In the genomic region with DNA sequence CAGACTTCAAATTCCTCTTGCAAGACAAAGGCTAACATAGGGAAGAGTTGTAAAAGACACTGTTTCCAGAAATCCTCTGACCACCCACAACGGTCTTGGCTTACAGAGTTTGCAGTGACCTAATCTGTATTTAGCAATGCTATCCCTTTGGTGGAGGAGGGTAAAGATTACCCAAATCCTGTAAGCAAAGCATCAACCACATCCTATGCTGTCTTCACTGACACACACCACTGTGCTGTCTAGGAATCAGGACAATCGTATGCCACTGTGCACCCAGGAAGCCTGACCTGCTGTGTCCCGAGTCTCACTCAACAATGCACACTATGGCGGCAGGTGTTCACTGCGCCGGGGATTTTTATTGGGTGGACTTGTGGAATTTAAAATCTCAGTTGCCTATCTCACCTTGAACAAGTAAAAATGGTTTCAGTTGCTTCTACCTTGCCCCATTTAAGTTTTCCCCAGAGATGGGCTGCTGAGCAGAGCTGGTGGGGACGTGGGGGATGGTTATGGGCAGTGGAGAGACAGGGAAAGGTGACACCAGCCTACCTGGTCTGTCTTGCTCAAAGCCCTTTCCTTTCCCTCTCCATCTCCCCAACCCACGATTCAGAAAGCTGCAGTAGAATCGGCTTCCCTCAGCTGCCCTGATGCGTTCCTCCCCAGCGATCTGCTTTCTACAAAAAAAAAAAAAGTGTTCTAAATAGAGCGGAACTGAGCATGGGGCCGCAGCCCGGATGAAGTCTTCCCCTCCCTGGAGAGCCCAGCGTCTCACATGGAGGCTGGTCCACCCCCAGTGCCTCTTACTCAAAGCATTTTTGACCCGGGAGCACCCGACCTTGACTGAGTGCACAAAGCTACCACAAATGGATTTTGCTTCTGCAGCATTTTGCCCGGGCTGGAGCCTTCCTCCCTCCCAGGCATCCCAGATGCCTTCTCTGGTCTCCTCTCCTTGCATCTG, we compare ENCODE assay signal across 9 cellular contexts.
DNase-seq lines count a peak whose midpoint lies in the region; TF ChIP-seq lines count a peak whose summit lies in the region.
"Had no signal": no experiment of that assay in that cellular context is flagged by ENCODE, and none has a peak within 500 bp of the region (broad histone marks: within the 10 kb centered on the region; RNA-seq: fewer than 3 reads in every experiment).

No MANE protein-coding gene starts in this region.

- no peak for TF ChIP-seq POLR2A in thyroid gland (IDR thresholded peaks at IDR 0.05)

- peak overlapping the region; percentile 76 for H3K27ac ChIP-seq in mammary epithelial cell (ENCODE audit: insufficient read depth, low read depth, low read length)
- H3K27ac ChIP-seq in thyroid gland, result peak overlapping the region; percentile 75 to 80 (median 78)

- WGBS in mammary epithelial cell (ENCODE audit: low coverage, missing lambda C conversion rate), result 92% methylated on average over 18 of the region's 18 CpGs
- WGBS in thyroid gland, 2 donors, result 31 to 47% methylated on average over 18 of the region's 18 CpGs

- H3K9ac ChIP-seq in mammary epithelial cell (ENCODE audit: insufficient read depth, low read length), result no peak overlapping the region

- H3K27me3 ChIP-seq in mammary epithelial cell (ENCODE audit: insufficient read depth, low read length) (no peaks in the 10 kb centered on the region), thyroid gland (no peaks in the 10 kb centered on the region)

- H3K4me3 ChIP-seq in mammary epithelial cell (replicated peaks in 1 of 3; ENCODE audit: insufficient read depth in 1 of 3, low read depth in 2 of 3, low read length in 3 of 3), result no peak overlapping the region
- no peak overlapping the region for H3K4me3 ChIP-seq in thyroid gland (replicated peaks in 1 of 3)

- H3K4me2 ChIP-seq in mammary epithelial cell (ENCODE audit: insufficient read depth, low read depth, low read length), result no peak overlapping the region

- peak; percentile 42 for DNase-seq in activated effector memory CD4-positive, alpha-beta T cell treated with anti-CD3 and anti-CD28 coated beads, Interleukin-2, amount 50 U/mL, for 16 hours
- DNase-seq in activated effector memory CD4-positive, alpha-beta T cell treated with Interleukin-2 at 50 U/mL for 16 hours, result no peak
- DNase-seq in HK-2 (ENCODE audit: unreplicated experiment) (peak; percentile 90), mammary epithelial cell (no peak), thyroid gland (peak; percentile 97), NCI-H1436 treated with DMSO at 0.1 percent for 48 hours (lab: John Stamatoyannopoulos, UW) (no peak), NCI-H1417 treated with DMSO at 0.1 percent for 48 hours (lab: John Stamatoyannopoulos, UW) (no peak), mucosa of gallbladder (ENCODE audit: low spot score) (no peak)
- DNase-seq: stimulated activated CD8-positive, alpha-beta memory T cell treated with anti-CD3 and anti-CD28 coated beads, Interleukin-4, amount 100 ng/mL, for 48 hours had no signal

- intact Hi-C loops in mammary epithelial cell (cut with micrococcal nuclease) (loop anchor here (1.0 kb wide), 1 partner anchor 15 kb away; no protein-coding TSS in a partner anchor), thyroid gland (cut with DNase I) (no loop called here)

- peaks cover 3% of the 10 kb centered on the region for H3K79me2 ChIP-seq in mammary epithelial cell (ENCODE audit: insufficient read depth, low read length)

- H3K36me3 ChIP-seq in mammary epithelial cell (ENCODE audit: insufficient read depth, low read length) (no peaks in the 10 kb centered on the region), thyroid gland (no peaks in the 10 kb centered on the region)

- dilution Hi-C loops in mammary epithelial cell (cut with HindIII; ENCODE audit: low sequenced_read_pairs), result no loop called here

- no TSS peak for BruUV-seq in mammary epithelial cell (replicated peaks; lab: Mats Ljungman, UMichigan)

- H3K4me1 ChIP-seq in mammary epithelial cell (ENCODE audit: insufficient read depth, low read length), result peaks cover 68% of the 10 kb centered on the region
- peaks cover 34 to 44% of the 10 kb centered on the region in 2 donors for H3K4me1 ChIP-seq in thyroid gland

- H2AFZ ChIP-seq in mammary epithelial cell (ENCODE audit: low read depth, low read length), result no peak overlapping the region

- H3K9me3 ChIP-seq in mammary epithelial cell (replicated peaks; ENCODE audit: insufficient read depth, low read length) (no peaks in the 10 kb centered on the region), thyroid gland (no peaks in the 10 kb centered on the region)

- no peak for TF ChIP-seq CTCF in mammary epithelial cell (conservative IDR thresholded peaks at IDR 0.05 in 1 of 2, IDR thresholded peaks at IDR 0.05 in 1 of 2; ENCODE audit: extremely low read depth in 1 of 2, insufficient read depth in 1 of 2, low read depth in 1 of 2, low read length in 2 of 2)
- TF ChIP-seq CTCF in thyroid gland (IDR thresholded peaks at IDR 0.05), result no peak

- H4K20me1 ChIP-seq in mammary epithelial cell (ENCODE audit: insufficient read depth, low read length), result no peaks in the 10 kb centered on the region

- CTCF ChIA-PET in mammary epithelial cell (lab: Charles Lee; ENCODE audit: low non-redundant PET), result no interaction called here

- in situ Hi-C loops in mammary epithelial cell (cut with MboI; ENCODE audit: low sequenced_read_pairs in 2 of 2), result no loop called here

Comparison
In these comparisons a context has a peak if more than half of its experiments do, and no peak if none do; other contexts are left out.
1. DNase-seq: peak in activated effector memory CD4-positive, alpha-beta T cell treated with anti-CD3 and anti-CD28 coated beads, Interleukin-2, amount 50 U/mL, for 16 hours (single experiment), HK-2 (single experiment) and thyroid gland (2 of 2); none in activated effector memory CD4-positive, alpha-beta T cell treated with Interleukin-2 at 50 U/mL for 16 hours (single experiment), mammary epithelial cell (single experiment), NCI-H1436 treated with DMSO at 0.1 percent for 48 hours (single experiment), NCI-H1417 treated with DMSO at 0.1 percent for 48 hours (single experiment) and mucosa of gallbladder (single experiment).